In the genomic region with DNA sequence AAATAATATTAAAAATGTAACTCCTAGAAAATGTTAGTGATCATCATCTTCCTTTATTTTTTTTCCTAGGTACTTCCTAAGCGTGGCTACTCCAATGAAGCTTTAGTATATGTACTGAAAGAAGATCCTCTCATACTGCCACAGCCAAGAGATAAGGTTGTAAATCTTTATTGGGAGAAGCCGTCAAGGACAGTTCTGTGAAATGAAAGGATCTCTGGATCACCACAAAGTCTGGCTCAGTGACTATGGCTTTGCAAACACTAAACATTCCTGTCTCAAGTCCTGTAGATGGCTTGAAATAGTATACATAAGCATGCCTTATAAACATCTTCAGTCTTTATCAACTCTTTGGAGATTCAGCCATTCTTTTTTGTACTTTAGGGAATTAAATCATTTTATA, we compare ENCODE assay signal across 18 cellular contexts.
DNase-seq lines count a peak whose midpoint lies in the region; ATAC-seq, FAIRE-seq and TF ChIP-seq lines count a peak whose summit lies in the region.
"Had no signal": no experiment of that assay in that cellular context is flagged by ENCODE, and none has a peak within 500 bp of the region (broad histone marks: within the 10 kb centered on the region; RNA-seq: fewer than 3 reads in every experiment).

No MANE protein-coding gene starts in this region.

- no peak for TF ChIP-seq CTCF in K562 (IDR thresholded peaks at IDR 0.05 in 2 of 3, conservative IDR thresholded peaks at IDR 0.05 in 1 of 3; ENCODE audit: insufficient read depth in 2 of 3, low read depth in 1 of 3, low read length in 3 of 3)

- H3K4me1 ChIP-seq in K562 (replicated peaks in 1 of 2; ENCODE audit: control insufficient read depth in 2 of 2, insufficient read depth in 2 of 2, low read length in 2 of 2), result peaks cover 0 to 8% of the 10 kb centered on the region in 2 experiments; a peak in 2 of 5 replicates
- H3K4me1 ChIP-seq: Caco-2 had no signal

- no peaks in the 10 kb centered on the region for H3K9me3 ChIP-seq in KOPT-K1 (ENCODE audit: insufficient read depth, low read length, poor library complexity, severe bottlenecking)
- no peaks in the 10 kb centered on the region for H3K9me3 ChIP-seq in K562 (replicated peaks; ENCODE audit: control insufficient read depth, insufficient read depth, low read depth, low read length)
- H3K9me3 ChIP-seq: BLaER1, Caco-2 had no signal

- H3K4me1 Mint-ChIP-seq in memory B cell, result peaks cover 19% of the 10 kb centered on the region
- peaks cover 9 to 32% of the 10 kb centered on the region in 2 donors for H3K4me1 Mint-ChIP-seq in effector memory CD8-positive, alpha-beta T cell (ENCODE audit: low read depth in 2 of 2)

- no peaks in the 10 kb centered on the region for H3K27me3 ChIP-seq in K562 (ENCODE audit: control insufficient read depth in 2 of 2, insufficient read depth in 2 of 2, low read length in 2 of 2)
- H3K27me3 ChIP-seq: BLaER1 had no signal

- TF ChIP-seq EP300 in K562 (IDR thresholded peaks at IDR 0.05; ENCODE audit: low read length), result no peak

- CTCF ChIA-PET in K562 (lab: Yijun Ruan, JAX; ENCODE audit: low intra/inter-chr PET ratio), result no interaction called here

- in situ Hi-C loops in K562 (cut with MboI), result no loop called here

- H3K27me3 Mint-ChIP-seq in memory B cell, result no peaks in the 10 kb centered on the region
- H3K27me3 Mint-ChIP-seq in effector memory CD8-positive, alpha-beta T cell, result no peaks in the 10 kb centered on the region

- no peaks in the 10 kb centered on the region for H3K9me1 ChIP-seq in K562 (ENCODE audit: control insufficient read depth, insufficient read depth, low read length)

- WGBS in K562 (ENCODE audit: insufficient coverage, low coverage, missing lambda C conversion rate), result 3% methylated on average over 2 of the region's 2 CpGs

- peaks cover 16% of the 10 kb centered on the region for H3K36me3 Mint-ChIP-seq in memory B cell
- no peaks in the 10 kb centered on the region for H3K36me3 Mint-ChIP-seq in effector memory CD8-positive, alpha-beta T cell (ENCODE audit: insufficient read depth)

- no peak for FAIRE-seq in K562 (lab: Jason Lieb, UNC)
- FAIRE-seq: GM12892 had no signal

- POLR2A ChIA-PET in K562 (lab: Yijun Ruan, JAX), result no interaction called here

- H2AFZ ChIP-seq in K562 (ENCODE audit: low read depth, low read length), result no peak overlapping the region
- H2AFZ ChIP-seq: GM23338 had no signal

- ATAC-seq in K562 (no peak), memory B cell (ENCODE audit: low read depth) (no peak), HG03442 (IDR thresholded peaks at IDR 0.05; ENCODE audit: unreplicated experiment) (no peak)
- ATAC-seq in effector memory CD8-positive, alpha-beta T cell (replicated peaks), result no peak
- ATAC-seq: GM23338 had no signal

- no peak for TF ChIP-seq POLR2A in K562 (conservative IDR thresholded peaks at IDR 0.05)

- intact Hi-C loops in K562 (cut with micrococcal nuclease), result no loop called here

- no peak for TF ChIP-seq RAD21 in K562 (CRISPR knock-in tag; conservative IDR thresholded peaks at IDR 0.05 in 1 of 2, IDR thresholded peaks at IDR 0.05 in 1 of 2)

- no peak overlapping the region for H3K9ac ChIP-seq in K562 (ENCODE audit: insufficient read depth in 1 of 2, low read depth in 2 of 2, low read length in 2 of 2)
- H3K9ac ChIP-seq: BLaER1 had no signal

- BruUV-seq in K562 (replicated peaks; lab: Mats Ljungman, UMichigan), result no TSS peak

- no peaks in the 10 kb centered on the region for H4K20me1 ChIP-seq in K562 (replicated peaks; ENCODE audit: control insufficient read depth, insufficient read depth, low read length)
- H4K20me1 ChIP-seq: BLaER1 had no signal

- no peaks in the 10 kb centered on the region for H3K79me2 ChIP-seq in K562 (ENCODE audit: control insufficient read depth, insufficient read depth, low read length)

- no peak overlapping the region for H3K4me3 Mint-ChIP-seq in memory B cell
- H3K4me3 Mint-ChIP-seq in effector memory CD8-positive, alpha-beta T cell, result no peak overlapping the region
- H3K4me3 Mint-ChIP-seq: CD8-positive, alpha-beta memory T cell; GM23338 had no signal

- H3K9me3 Mint-ChIP-seq in memory B cell, result no peaks in the 10 kb centered on the region
- no peaks in the 10 kb centered on the region for H3K9me3 Mint-ChIP-seq in effector memory CD8-positive, alpha-beta T cell
- H3K9me3 Mint-ChIP-seq: CD8-positive, alpha-beta memory T cell; GM23338 had no signal

- H3K27ac ChIP-seq in KOPT-K1 (ENCODE audit: low read depth, low read length, poor library complexity, severe bottlenecking) (peak overlapping the region; percentile 78), K562 (ENCODE audit: extremely low read depth, low read depth, low read length) (no peak overlapping the region)
- H3K27ac ChIP-seq: BLaER1 had no signal

- DNase-seq in NCI-H510A treated with DMSO at 0.1 percent for 48 hours (lab: John Stamatoyannopoulos, UW) (peak; percentile 26), NCI-H510A (lab: John Stamatoyannopoulos, UW) (no peak), K562 (ENCODE audit: extremely low read depth in 1 of 4, low spot score in 3 of 4) (peak in 1 of 4 experiments; percentile 23), memory B cell (ENCODE audit: low spot score in 2 of 2) (no peak), globus pallidus (ENCODE audit: low spot score) (no peak)
- DNase-seq in effector memory CD8-positive, alpha-beta T cell, result no peak
- DNase-seq: 8988T; AML-193; Caco-2; CD8-positive, alpha-beta memory T cell; DND-41; GDM1; H7 had no signal

- H3K36me3 ChIP-seq in KOPT-K1 (ENCODE audit: insufficient read depth, low read length) (no peaks in the 10 kb centered on the region), K562 (ENCODE audit: control insufficient read depth, insufficient read depth, low read length) (no peaks in the 10 kb centered on the region)

- H3K4me3 ChIP-seq in K562, result no peak overlapping the region
- H3K4me3 ChIP-seq: BLaER1, GM23338 had no signal

- H3K4me2 ChIP-seq in K562 (ENCODE audit: insufficient read depth, low read length), result no peak overlapping the region
- H3K4me2 ChIP-seq: BLaER1, GM23338 had no signal

- H3K27ac Mint-ChIP-seq in memory B cell, result peak overlapping the region; percentile 48
- no peak overlapping the region for H3K27ac Mint-ChIP-seq in effector memory CD8-positive, alpha-beta T cell
- H3K27ac Mint-ChIP-seq: GM23338 had no signal

TF ChIP-seq in K562, 482 proteins besides CTCF, POLR2A, EP300 and RAD21 (continues in another document):
- TF ChIP-seq ZBTB40 (IDR thresholded peaks at IDR 0.05) (peak; percentile 89), ZBTB40 (CRISPR knock-in tag; IDR thresholded peaks at IDR 0.05) (no peak)
